ENCODE assay signal across 1 cellular context in the genomic region with DNA sequence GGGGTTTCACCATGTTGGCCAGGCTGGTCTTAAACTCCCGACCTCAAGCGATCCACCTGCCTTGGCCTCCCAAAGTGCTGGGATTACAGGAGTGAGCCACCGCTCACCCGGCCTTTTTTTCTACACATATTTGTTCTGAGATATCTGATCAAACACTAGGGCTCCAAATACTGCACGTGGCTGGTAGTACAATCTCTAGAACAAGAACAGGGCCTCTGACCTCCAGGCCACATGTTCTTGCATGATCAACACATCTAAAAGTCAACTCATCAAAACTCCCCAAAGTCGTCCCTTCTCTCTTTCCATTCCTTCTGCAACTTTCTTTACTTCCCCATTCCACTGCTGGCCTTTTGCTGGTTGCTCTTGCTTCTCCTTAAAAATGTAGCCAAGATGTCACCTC.
A peak's percentile ranks its signal among the peaks of the same experiment; 100 is the strongest.
TF ChIP-seq lines count a peak whose summit lies in the region.

No MANE protein-coding gene starts in this region.

TF ChIP-seq in HepG2, 621 proteins besides CTCF, POLR2A, EP300 and RAD21 (continued from another document and continues in another):
- TF ChIP-seq ZNF318 (CRISPR knock-in tag; IDR thresholded peaks at IDR 0.05) (no peak), TFE3 (CRISPR knock-in tag; IDR thresholded peaks at IDR 0.05) (no peak), ZMYM4 (CRISPR knock-in tag; IDR thresholded peaks at IDR 0.05) (peak; percentile 33; the same call in 1 of the 2 replicates), ZFP62 (CRISPR knock-in tag; IDR thresholded peaks at IDR 0.05) (no peak), ZNF17 (CRISPR knock-in tag; IDR thresholded peaks at IDR 0.05) (no peak), ZNF205 (CRISPR knock-in tag; IDR thresholded peaks at IDR 0.05) (no peak), ZKSCAN5 (CRISPR knock-in tag; IDR thresholded peaks at IDR 0.05) (no peak), RBAK (CRISPR knock-in tag; IDR thresholded peaks at IDR 0.05) (no peak), SOX13 (IDR thresholded peaks at IDR 0.05) (no peak), SOX13 (CRISPR knock-in tag; conservative IDR thresholded peaks at IDR 0.05 in 1 of 2, IDR thresholded peaks at IDR 0.05 in 1 of 2) (peak in 1 of 2 experiments; percentile 80; a peak in 2 of 4 replicates), ZNF644 (CRISPR knock-in tag; IDR thresholded peaks at IDR 0.05; ENCODE audit: low read depth) (peak; percentile 52; the same call in 1 of the 2 replicates), TAF15 (IDR thresholded peaks at IDR 0.05; ENCODE audit: low read depth, low read length, poor library complexity, severe bottlenecking) (no peak), YEATS4 (CRISPR knock-in tag; IDR thresholded peaks at IDR 0.05; ENCODE audit: borderline replicate concordance) (no peak), PCBP2 (optimal IDR thresholded peaks at IDR 0.05; ENCODE audit: low read depth, low read length, poor library complexity, severe bottlenecking) (no peak), TBP (CRISPR knock-in tag; IDR thresholded peaks at IDR 0.05) (no peak), ARID5B (CRISPR knock-in tag; IDR thresholded peaks at IDR 0.05) (peak; percentile 68), ZNF83 (CRISPR knock-in tag; IDR thresholded peaks at IDR 0.05; ENCODE audit: borderline replicate concordance) (no peak), NCOA2 (CRISPR knock-in tag; IDR thresholded peaks at IDR 0.05) (peak; percentile 31; the same call in 1 of the 2 replicates), ZNF354B (CRISPR knock-in tag; IDR thresholded peaks at IDR 0.05) (no peak), FOSL1 (CRISPR knock-in tag; IDR thresholded peaks at IDR 0.05; ENCODE audit: borderline replicate concordance) (no peak), ZNF230 (CRISPR knock-in tag; IDR thresholded peaks at IDR 0.05) (no peak), IKZF4 (CRISPR knock-in tag; IDR thresholded peaks at IDR 0.05; ENCODE audit: borderline replicate concordance, low read depth, not compliant biosample characterization) (no peak), BHLHE40 (IDR thresholded peaks at IDR 0.05; ENCODE audit: low read length) (peak; percentile 79), ZNF3 (CRISPR knock-in tag; IDR thresholded peaks at IDR 0.05) (no peak), JUNB (CRISPR knock-in tag; IDR thresholded peaks at IDR 0.05; ENCODE audit: borderline replicate concordance) (no peak), ZC3H13 (CRISPR knock-in tag; IDR thresholded peaks at IDR 0.05) (no peak), GLI4 (CRISPR knock-in tag; IDR thresholded peaks at IDR 0.05; ENCODE audit: borderline replicate concordance) (no peak), EED (CRISPR knock-in tag; IDR thresholded peaks at IDR 0.05) (no peak), NR2F1 (CRISPR knock-in tag; IDR thresholded peaks at IDR 0.05) (peak; percentile 58 to 66; a peak in 3 of 4 replicates), ZNF883 (CRISPR knock-in tag; IDR thresholded peaks at IDR 0.05; ENCODE audit: not compliant biosample characterization) (no peak), NFRKB (IDR thresholded peaks at IDR 0.05) (no peak), ZBTB20 (CRISPR knock-in tag; IDR thresholded peaks at IDR 0.05; ENCODE audit: borderline replicate concordance, low read depth) (no peak), ZNF232 (CRISPR knock-in tag; IDR thresholded peaks at IDR 0.05; ENCODE audit: borderline replicate concordance) (peak; percentile 52; the same call in 1 of the 2 replicates), SMYD3 (CRISPR knock-in tag; IDR thresholded peaks at IDR 0.05) (no peak), SIX1 (CRISPR knock-in tag; IDR thresholded peaks at IDR 0.05; ENCODE audit: borderline replicate concordance) (peak; percentile 44; the same call in 1 of the 2 replicates), FOXA1 (IDR thresholded peaks at IDR 0.05) (no peak), FOXA1 (CRISPR knock-in tag; IDR thresholded peaks at IDR 0.05) (peak; percentile 38; the same call in 1 of the 2 replicates), FOXO1 (CRISPR knock-in tag; IDR thresholded peaks at IDR 0.05) (no peak), ZNF383 (CRISPR knock-in tag; IDR thresholded peaks at IDR 0.05; ENCODE audit: borderline replicate concordance) (no peak), ZFP36L2 (CRISPR knock-in tag; IDR thresholded peaks at IDR 0.05) (no peak), ZNF263 (CRISPR knock-in tag; IDR thresholded peaks at IDR 0.05) (no peak), ISL2 (CRISPR knock-in tag; IDR thresholded peaks at IDR 0.05) (peak; percentile 58; the same call in 1 of the 2 replicates), ZIK1 (CRISPR knock-in tag; IDR thresholded peaks at IDR 0.05; ENCODE audit: borderline replicate concordance, low read depth) (no peak), ZNF766 (CRISPR knock-in tag; IDR thresholded peaks at IDR 0.05; ENCODE audit: borderline replicate concordance) (no peak), GZF1 (CRISPR knock-in tag; IDR thresholded peaks at IDR 0.05) (no peak), ZNF274 (CRISPR knock-in tag; IDR thresholded peaks at IDR 0.05) (no peak), TARDBP (CRISPR knock-in tag; IDR thresholded peaks at IDR 0.05) (no peak)
- TF ChIP-seq, protein P1, sequence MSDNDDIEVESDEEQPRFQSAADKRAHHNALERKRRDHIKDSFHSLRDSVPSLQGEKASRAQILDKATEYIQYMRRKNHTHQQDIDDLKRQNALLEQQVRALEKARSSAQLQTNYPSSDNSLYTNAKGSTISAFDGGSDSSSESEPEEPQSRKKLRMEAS (IDR thresholded peaks at IDR 0.05) = peak; percentile 65
- TF ChIP-seq, protein P2, sequence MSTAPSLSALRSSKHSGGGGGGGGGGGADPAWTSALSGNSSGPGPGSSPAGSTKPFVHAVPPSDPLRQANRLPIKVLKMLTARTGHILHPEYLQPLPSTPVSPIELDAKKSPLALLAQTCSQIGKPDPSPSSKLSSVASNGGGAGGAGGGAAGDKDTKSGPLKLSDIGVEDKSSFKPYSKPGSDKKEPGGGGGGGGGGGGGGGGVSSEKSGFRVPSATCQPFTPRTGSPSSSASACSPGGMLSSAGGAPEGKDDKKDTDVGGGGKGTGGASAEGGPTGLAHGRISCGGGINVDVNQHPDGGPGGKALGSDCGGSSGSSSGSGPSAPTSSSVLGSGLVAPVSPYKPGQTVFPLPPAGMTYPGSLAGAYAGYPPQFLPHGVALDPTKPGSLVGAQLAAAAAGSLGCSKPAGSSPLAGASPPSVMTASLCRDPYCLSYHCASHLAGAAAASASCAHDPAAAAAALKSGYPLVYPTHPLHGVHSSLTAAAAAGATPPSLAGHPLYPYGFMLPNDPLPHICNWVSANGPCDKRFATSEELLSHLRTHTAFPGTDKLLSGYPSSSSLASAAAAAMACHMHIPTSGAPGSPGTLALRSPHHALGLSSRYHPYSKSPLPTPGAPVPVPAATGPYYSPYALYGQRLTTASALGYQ (CRISPR knock-in tag; IDR thresholded peaks at IDR 0.05) = no peak; the same call in 1 of the 2 replicates
- TF ChIP-seq, protein P3, sequence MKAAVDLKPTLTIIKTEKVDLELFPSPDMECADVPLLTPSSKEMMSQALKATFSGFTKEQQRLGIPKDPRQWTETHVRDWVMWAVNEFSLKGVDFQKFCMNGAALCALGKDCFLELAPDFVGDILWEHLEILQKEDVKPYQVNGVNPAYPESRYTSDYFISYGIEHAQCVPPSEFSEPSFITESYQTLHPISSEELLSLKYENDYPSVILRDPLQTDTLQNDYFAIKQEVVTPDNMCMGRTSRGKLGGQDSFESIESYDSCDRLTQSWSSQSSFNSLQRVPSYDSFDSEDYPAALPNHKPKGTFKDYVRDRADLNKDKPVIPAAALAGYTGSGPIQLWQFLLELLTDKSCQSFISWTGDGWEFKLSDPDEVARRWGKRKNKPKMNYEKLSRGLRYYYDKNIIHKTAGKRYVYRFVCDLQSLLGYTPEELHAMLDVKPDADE (CRISPR knock-in tag; IDR thresholded peaks at IDR 0.05) = no peak
- TF ChIP-seq, protein P4, sequence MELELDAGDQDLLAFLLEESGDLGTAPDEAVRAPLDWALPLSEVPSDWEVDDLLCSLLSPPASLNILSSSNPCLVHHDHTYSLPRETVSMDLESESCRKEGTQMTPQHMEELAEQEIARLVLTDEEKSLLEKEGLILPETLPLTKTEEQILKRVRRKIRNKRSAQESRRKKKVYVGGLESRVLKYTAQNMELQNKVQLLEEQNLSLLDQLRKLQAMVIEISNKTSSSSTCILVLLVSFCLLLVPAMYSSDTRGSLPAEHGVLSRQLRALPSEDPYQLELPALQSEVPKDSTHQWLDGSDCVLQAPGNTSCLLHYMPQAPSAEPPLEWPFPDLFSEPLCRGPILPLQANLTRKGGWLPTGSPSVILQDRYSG (CRISPR knock-in tag; IDR thresholded peaks at IDR 0.05) = no peak
